ENCODE assay signal across 8 cellular contexts in the genomic region with DNA sequence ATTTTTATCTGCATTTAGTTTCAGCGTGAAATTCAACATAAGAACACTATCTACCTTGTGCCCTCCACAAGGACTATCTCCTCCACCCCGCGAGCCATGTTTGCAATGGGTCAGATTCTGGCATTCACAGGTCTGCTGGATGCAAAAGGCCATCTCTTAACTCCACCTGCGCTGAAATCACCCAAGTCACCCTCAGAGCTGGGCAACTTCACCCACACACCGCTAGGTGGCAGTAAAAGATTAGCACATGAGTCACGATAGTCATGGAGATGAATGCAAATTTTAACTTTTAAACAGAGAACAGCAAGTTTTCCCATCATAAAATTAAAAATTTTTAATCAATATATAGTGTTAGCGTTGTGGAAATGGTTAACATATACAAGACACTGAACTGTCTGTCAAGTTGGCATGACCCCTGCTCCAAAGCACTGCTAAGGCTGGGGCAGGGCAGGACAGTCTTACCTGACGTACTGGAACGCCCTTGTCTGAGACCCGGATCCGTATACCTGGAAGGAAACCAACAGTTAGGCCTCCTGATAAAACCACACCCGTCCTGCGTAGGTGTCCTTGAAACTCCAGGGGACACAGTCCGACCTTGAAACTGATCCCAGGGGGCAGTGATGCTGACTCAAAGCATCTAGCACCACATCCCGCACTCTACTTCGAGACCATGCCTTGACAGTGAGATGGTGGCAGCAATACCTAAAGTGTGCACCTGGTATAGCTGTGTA.
A peak's percentile ranks its signal among the peaks of the same experiment; 100 is the strongest.
DNase-seq lines count a peak whose midpoint lies in the region; ATAC-seq and TF ChIP-seq lines count a peak whose summit lies in the region.

No MANE protein-coding gene starts in this region.

- H4K20me1 ChIP-seq in Karpas-422 (ENCODE audit: insufficient read depth, low read depth, low read length), result no peaks in the 10 kb centered on the region

- H3K79me2 ChIP-seq in Karpas-422 (ENCODE audit: low read length) (no peaks in the 10 kb centered on the region), parathyroid adenoma (no peaks in the 10 kb centered on the region)

- H3K9me3 ChIP-seq in Karpas-422 (ENCODE audit: low read length), result no peaks in the 10 kb centered on the region
- no peaks in the 10 kb centered on the region for H3K9me3 ChIP-seq in RWPE2 (ENCODE audit: severe bottlenecking)
- H3K9me3 ChIP-seq in gastroesophageal sphincter, result no peaks in the 10 kb centered on the region
- H3K9me3 ChIP-seq in parathyroid adenoma (ENCODE audit: control insufficient read depth, low read length), result no peaks in the 10 kb centered on the region

- no peak for TF ChIP-seq POLR2A in gastroesophageal sphincter (IDR thresholded peaks at IDR 0.05)

- H3K9me2 ChIP-seq in Karpas-422 (replicated peaks; ENCODE audit: insufficient read depth, low read length), result no peaks in the 10 kb centered on the region

- H3K4me1 ChIP-seq in Karpas-422 (ENCODE audit: low read length) (no peaks in the 10 kb centered on the region), RWPE2 (ENCODE audit: insufficient read depth, poor library complexity, severe bottlenecking) (no peaks in the 10 kb centered on the region), gastroesophageal sphincter (peaks cover 0 to 23% (median 0%) of the 10 kb centered on the region in 3 donors), parathyroid adenoma (no peaks in the 10 kb centered on the region)

- no peak for TF ChIP-seq EP300 in gastroesophageal sphincter (IDR thresholded peaks at IDR 0.05)

- H3K4me2 ChIP-seq in Karpas-422 (ENCODE audit: low read depth, low read length, poor library complexity, severe bottlenecking), result no peak overlapping the region
- no peak overlapping the region for H3K4me2 ChIP-seq in parathyroid adenoma (ENCODE audit: low read length)

- H2AFZ ChIP-seq in Karpas-422 (ENCODE audit: low read length) (no peak overlapping the region), parathyroid adenoma (no peak overlapping the region)

- 14 to 23% methylated on average over 4 to 8 of the region's 16 CpGs for WGBS in gastroesophageal sphincter (ENCODE audit: low coverage in 1 of 2), 2 donors

- DNase-seq in DMS114 treated with DMSO at 0.1 percent for 48 hours (lab: John Stamatoyannopoulos, UW; ENCODE audit: unreplicated experiment) (peak; percentile 16), Karpas-422 (peak; percentile 85), RWPE2 (ENCODE audit: low spot score) (no peak)
- DNase-seq in activated gamma-delta T cell treated with anti-CD3 and anti-CD28 coated beads, Interleukin-2, amount 50 U/mL, for 16 hours (ENCODE audit: low read depth), result peak; percentile 46

- ATAC-seq in GM21447 (IDR thresholded peaks at IDR 0.05; ENCODE audit: unreplicated experiment) (peak; percentile 45), RWPE2 (ENCODE audit: low read depth) (peak; percentile 75), gastroesophageal sphincter (no peak), HG03135 (IDR thresholded peaks at IDR 0.05; ENCODE audit: unreplicated experiment) (no peak)

- peak; percentile 91 for TF ChIP-seq CTCF in RWPE2 (IDR thresholded peaks at IDR 0.05; ENCODE audit: poor library complexity, severe bottlenecking)
- peak; percentile 91 to 97 (median 94) for TF ChIP-seq CTCF in gastroesophageal sphincter (IDR thresholded peaks at IDR 0.05)
- peak; percentile 97 for TF ChIP-seq CTCF in parathyroid adenoma (IDR thresholded peaks at IDR 0.05)

- no peaks in the 10 kb centered on the region for H3K27me3 ChIP-seq in Karpas-422 (ENCODE audit: low read length)
- H3K27me3 ChIP-seq in RWPE2 (ENCODE audit: insufficient read depth, poor library complexity, severe bottlenecking), result no peaks in the 10 kb centered on the region
- H3K27me3 ChIP-seq in gastroesophageal sphincter, result no peaks in the 10 kb centered on the region
- no peaks in the 10 kb centered on the region for H3K27me3 ChIP-seq in parathyroid adenoma (ENCODE audit: control insufficient read depth, insufficient read depth, low read length)

- H3K4me3 ChIP-seq in Karpas-422 (ENCODE audit: low read length) (no peak overlapping the region), RWPE2 (ENCODE audit: severe bottlenecking) (no peak overlapping the region), gastroesophageal sphincter (no peak overlapping the region), parathyroid adenoma (ENCODE audit: low read depth, low read length) (no peak overlapping the region)

- no peak overlapping the region for H3K9ac ChIP-seq in Karpas-422 (ENCODE audit: low read length)
- H3K9ac ChIP-seq in parathyroid adenoma, result no peak overlapping the region

- H3K27ac ChIP-seq in Karpas-422 (ENCODE audit: low read length) (no peak overlapping the region), RWPE2 (ENCODE audit: poor library complexity, severe bottlenecking) (no peak overlapping the region), gastroesophageal sphincter (no peak overlapping the region), parathyroid adenoma (no peak overlapping the region)

- no peaks in the 10 kb centered on the region for H3K36me3 ChIP-seq in Karpas-422 (ENCODE audit: insufficient read depth, low read length)
- no peaks in the 10 kb centered on the region for H3K36me3 ChIP-seq in RWPE2 (ENCODE audit: low read depth)
- peaks cover 0 to 53% of the 10 kb centered on the region in 2 donors for H3K36me3 ChIP-seq in gastroesophageal sphincter
- H3K36me3 ChIP-seq in parathyroid adenoma (ENCODE audit: control insufficient read depth, insufficient read depth, low read length), result no peaks in the 10 kb centered on the region

Comparison
In these comparisons a context has a peak if more than half of its experiments do, and no peak if none do; other contexts are left out.
1. ATAC-seq: peak in GM21447 (single experiment) and RWPE2 (single experiment); none in gastroesophageal sphincter (single experiment) and HG03135 (single experiment).
2. Peak in every context shown above with its lines, with median percentiles within 50 percentile points of each other: CTCF ChIP-seq.